Comparison of ENCODE assay signal across 19 cellular contexts in genomic region chr1:155485222-155485621, GRCh38.
"Had no signal": no experiment of that assay in that cellular context is flagged by ENCODE, and none has a peak within 500 bp of the region (broad histone marks: within the 10 kb centered on the region; RNA-seq: fewer than 3 reads in every experiment).

No MANE protein-coding gene starts in this region.

- H3K27me3 ChIP-seq: dorsolateral prefrontal cortex, neutrophil, pancreas, right lobe of liver, tibial nerve, upper lobe of left lung had no signal

- H3K9me3 Mint-ChIP-seq: memory B cell; natural killer cell; neural crest cell; stimulated activated naive B cell treated with anti-CD40 and anti-IgM and Interleukin-4, amounts not matched to agents 10 μg/mL and 1 μg/mL and 100 μg/mL, for 72 hours; stimulated activated naive CD8-positive, alpha-beta T cell treated with anti-CD3 and anti-CD28 coated beads, Interleukin-15, Interleukin-2, amounts not matched to agents 100 ng/mL and 50 ng/mL, for 24 hours had no signal

- H3K27me3 Mint-ChIP-seq: memory B cell; stimulated activated naive B cell treated with anti-CD40 and anti-IgM and Interleukin-4, amounts not matched to agents 10 μg/mL and 1 μg/mL and 100 μg/mL, for 72 hours; stimulated activated naive CD8-positive, alpha-beta T cell treated with anti-CD3 and anti-CD28 coated beads, Interleukin-15, Interleukin-2, amounts not matched to agents 100 ng/mL and 50 ng/mL, for 24 hours had no signal

- H3K36me3 ChIP-seq: pancreas had no signal

- H3K9me3 ChIP-seq: neutrophil, pancreas, right lobe of liver, thoracic aorta, tibial nerve, upper lobe of left lung had no signal

- H3K27ac ChIP-seq: neutrophil, pancreas, right lobe of liver, thoracic aorta, upper lobe of left lung had no signal

- H3K4me3 ChIP-seq: dorsolateral prefrontal cortex, lung, pancreas, right lobe of liver, thoracic aorta, tibial nerve, upper lobe of left lung had no signal

- ATAC-seq: natural killer cell had no signal

- DNase-seq: cortex of kidney; dorsolateral prefrontal cortex; effector CD4-positive, alpha-beta T cell; natural killer cell; pancreas; retina; right lobe of liver; small intestine; stimulated activated CD4-positive, alpha-beta T cell treated with anti-CD3 and anti-CD28 coated beads, Interleukin-15, amount 100 ng/mL, for 24 hours; stimulated activated CD4-positive, alpha-beta T cell treated with anti-CD3 and anti-CD28 coated beads, Interleukin-2, amount 100 ng/mL, for 48 hours; stimulated activated naive B cell treated with anti-CD40 and anti-IgM and Interleukin-4, amounts not matched to agents 10 μg/mL and 1 μg/mL and 100 μg/mL, for 72 hours; upper lobe of left lung had no signal

- H3K4me1 Mint-ChIP-seq: neural crest cell had no signal

- H3K4me1 ChIP-seq: upper lobe of left lung had no signal

- H3K4me3 Mint-ChIP-seq: memory B cell; natural killer cell; neural crest cell; stimulated activated naive CD8-positive, alpha-beta T cell treated with anti-CD3 and anti-CD28 coated beads, Interleukin-15, Interleukin-2, amounts not matched to agents 100 ng/mL and 50 ng/mL, for 24 hours had no signal
